23 cellular contexts compared by ENCODE assay signal in genomic region chr4:94356444-94356843, GRCh38. TPM values are rescaled to one million over a fixed set of nuclear protein-coding genes. Genes with fewer than 3 reads are reported as not detected.
"Had no signal": no experiment of that assay in that cellular context is flagged by ENCODE, and none has a peak within 500 bp of the region (broad histone marks: within the 10 kb centered on the region; RNA-seq: fewer than 3 reads in every experiment).

No MANE protein-coding gene starts in this region.

- H3K9me3 ChIP-seq: pancreas, spleen, testis, tibial nerve had no signal

- DNase-seq: effector memory CD8-positive, alpha-beta T cell; foreskin keratinocyte; left colon; left ventricle myocardium superior; mesenchymal stem cell; midbrain; naive B cell; occipital lobe; pancreas; right cardiac atrium; spleen; stimulated activated CD4-positive, alpha-beta T cell treated with anti-CD3 and anti-CD28 coated beads, Interleukin-15, amount 100 ng/mL, for 24 hours; stimulated activated CD4-positive, alpha-beta T cell treated with anti-CD3 and anti-CD28 coated beads, Interleukin-1b, Interleukin-23, amount 100 ng/mL, for 48 hours; stimulated activated CD4-positive, alpha-beta T cell treated with anti-CD3 and anti-CD28 coated beads, Interleukin-4, amount 100 ng/mL, for 4 hours; stimulated activated naive B cell treated with anti-CD40 and anti-IgM and Interleukin-4, amounts not matched to agents 10 μg/mL and 1 μg/mL and 100 μg/mL, for 72 hours; stimulated activated naive CD8-positive, alpha-beta T cell treated with anti-CD3 and anti-CD28 coated beads, Interleukin-15, amount 100 ng/mL, for 72 hours; testis had no signal

- H3K4me3 ChIP-seq: lung, pancreas, spleen, testis, tibial nerve had no signal

- FAIRE-seq: colon, pancreas had no signal

- H3K27me3 ChIP-seq: pancreas, testis, tibial nerve had no signal

- H3K4me1 ChIP-seq: foreskin keratinocyte, pancreas, testis, tibial nerve had no signal

- H3K27ac ChIP-seq: foreskin keratinocyte, pancreas, spleen, testis, tibial nerve had no signal

- H3K36me3 ChIP-seq: pancreas, spleen, tibial nerve had no signal

- ATAC-seq: effector memory CD8-positive, alpha-beta T cell; foreskin keratinocyte; left colon; left ventricle myocardium superior; pancreas; right cardiac atrium; stimulated activated naive B cell treated with anti-CD40 and anti-IgM and Interleukin-4, amounts not matched to agents 10 μg/mL and 1 μg/mL and 100 μg/mL, for 72 hours; stimulated activated naive CD8-positive, alpha-beta T cell treated with anti-CD3 and anti-CD28 coated beads, Interleukin-15, amount 100 ng/mL, for 72 hours had no signal

RNA-seq across cellular contexts. Expression of gene HPGDS, which starts 13.8 kb away (rescaled TPM):
- total RNA-seq: epithelial cell of proximal tubule, foreskin keratinocyte, kidney epithelial cell, progenitor cell of endocrine pancreas had no signal
- polyA plus RNA-seq: foreskin keratinocyte had no signal
